ENCODE assay signal across 13 cellular contexts in the genomic region with DNA sequence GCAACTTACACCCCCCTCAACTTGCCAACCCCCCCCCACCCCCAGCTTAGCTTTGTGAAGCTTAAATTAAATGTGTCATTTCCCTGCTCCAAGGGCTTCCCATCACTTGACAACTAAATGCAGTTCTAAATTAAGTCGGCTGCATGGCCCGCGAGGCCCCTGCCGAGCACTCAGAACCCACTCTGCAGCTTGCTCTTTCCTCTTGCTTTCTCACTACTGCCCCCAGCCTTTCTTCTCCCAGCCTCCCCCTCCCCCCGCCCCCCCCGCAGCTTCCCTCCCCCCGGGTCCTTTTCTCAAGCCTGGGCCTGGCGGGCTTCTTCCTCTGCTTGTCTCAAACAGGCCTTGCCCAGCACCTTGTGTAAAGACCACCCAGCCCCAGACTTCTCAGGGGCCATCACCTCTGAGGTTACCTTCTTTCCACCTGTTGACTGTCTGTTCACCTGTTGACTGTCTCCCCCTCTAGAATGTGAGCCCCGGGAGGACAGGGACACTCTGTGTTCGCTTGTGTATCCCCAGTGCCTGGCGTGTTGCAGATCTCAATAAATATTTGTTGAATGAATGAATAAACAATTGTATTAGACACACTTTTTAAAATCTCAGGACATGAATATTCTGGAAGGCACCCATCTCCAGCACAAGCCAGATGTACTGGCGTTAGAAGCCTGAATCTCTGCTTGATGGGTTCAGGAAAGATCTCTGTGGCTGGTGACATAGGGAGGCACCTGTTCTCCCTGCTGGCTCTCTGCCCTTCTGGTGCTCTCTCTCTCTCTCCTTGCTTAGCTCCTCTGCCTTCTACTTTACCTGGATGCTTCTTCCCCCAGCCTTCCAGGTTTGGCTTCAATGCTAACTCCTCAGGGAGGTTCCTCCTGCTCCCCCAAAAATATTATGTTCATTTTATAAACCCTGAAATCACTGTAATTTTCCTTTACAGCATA. TPM values are rescaled to one million over a fixed set of nuclear protein-coding genes. Genes with fewer than 3 reads are reported as not detected.
DNase-seq lines count a peak whose midpoint lies in the region; ATAC-seq, FAIRE-seq and TF ChIP-seq lines count a peak whose summit lies in the region.
"Had no signal": no experiment of that assay in that cellular context is flagged by ENCODE, and none has a peak within 500 bp of the region (broad histone marks: within the 10 kb centered on the region; RNA-seq: fewer than 3 reads in every experiment).

No MANE protein-coding gene starts in this region.

- H3K27ac ChIP-seq in H1 (ENCODE audit: low read depth, low read length) (no peak overlapping the region), gastroesophageal sphincter (no peak overlapping the region)

- CTCF ChIA-PET in activated CD4-positive, alpha-beta T cell treated with anti-CD3 and anti-CD28 coated beads, Interleukin-2, amount 10 ng/mL, durations not matched to agents 7 days and 5 days (lab: Charles Lee), result interaction anchor here (1.1 kb wide), 1 partner anchor 44 kb away, joined by 3 read pairs; no protein-coding TSS in a partner anchor
- CTCF ChIA-PET in H1 (lab: Charles Lee; ENCODE audit: partially characterized antibody), result interaction anchor here (0.6 to 1.8 kb wide), 6 partner anchors 9 to 344 kb away, joined by 3 to 6 read pairs (median 3); no protein-coding TSS in a partner anchor
- CTCF ChIA-PET in HEK293T (lab: Yijun Ruan, JAX), result interaction anchor here (1.4 kb wide), 1 partner anchor 207 kb away, joined by 5 read pairs; no protein-coding TSS in a partner anchor

- no peak overlapping the region for H3K14ac ChIP-seq in H1 (ENCODE audit: insufficient read length)

- no peak for TF ChIP-seq RAD21 in H1 (IDR thresholded peaks at IDR 0.05 in 1 of 2, conservative IDR thresholded peaks at IDR 0.05 in 1 of 2; ENCODE audit: low read depth in 2 of 2, low read length in 2 of 2)

- no peaks in the 10 kb centered on the region for H3K9me3 ChIP-seq in H1 (ENCODE audit: insufficient read depth in 2 of 2, low read depth in 1 of 2, low read length in 1 of 2)
- no peaks in the 10 kb centered on the region for H3K9me3 ChIP-seq in gastroesophageal sphincter

- H2BK120ac ChIP-seq in H1 (replicated peaks; ENCODE audit: low read depth, low read length), result no peak overlapping the region

- H2AFZ ChIP-seq in H1 (ENCODE audit: low read length), result no peak overlapping the region

- H3K79me1 ChIP-seq in H1 (ENCODE audit: low read depth, low read length), result no peaks in the 10 kb centered on the region

- WGBS in H1 (ENCODE audit: extremely low coverage in 1 of 2, insufficient coverage in 1 of 2, insufficient read length in 1 of 2, insufficient replicate concordance in 2 of 2, low coverage in 1 of 2, low lambda C conversion rate in 2 of 2, missing lambda C conversion rate in 1 of 2), 2 experiments, result 79% methylated on average over 4 of the region's 12 CpGs; no CpG with 5 or more reads in 1 of the 2 experiments
- 78 to 94% methylated on average over 3 to 7 of the region's 12 CpGs for WGBS in gastroesophageal sphincter (ENCODE audit: low coverage in 1 of 2), 2 donors

- H3K4me1 ChIP-seq in H1 (replicated peaks in 1 of 4; ENCODE audit: control insufficient read depth in 3 of 4, insufficient read depth in 4 of 4, low read length in 3 of 4), result peaks cover 0 to 10% (median 9%) of the 10 kb centered on the region in 4 experiments; a peak in 6 of 7 replicates
- peaks cover 0 to 24% (median 7%) of the 10 kb centered on the region in 3 donors for H3K4me1 ChIP-seq in gastroesophageal sphincter

- TF ChIP-seq EP300 in H1 (IDR thresholded peaks at IDR 0.05; ENCODE audit: borderline replicate concordance in 1 of 2, low read depth in 2 of 2, low read length in 2 of 2), result no peak
- TF ChIP-seq EP300 in gastroesophageal sphincter (IDR thresholded peaks at IDR 0.05), result no peak

- DNase-seq in activated CD4-positive, alpha-beta T cell treated with anti-CD3 and anti-CD28 coated beads, Interleukin-2, amount 10 ng/mL, durations not matched to agents 7 days and 5 days, result no peak
- DNase-seq in activated CD4-positive, alpha-beta T cell treated with anti-CD3 and anti-CD28 coated beads, Interleukin-2, amount 50 U/mL, for 1 hour, result no peak
- no peak for DNase-seq in HFFc6
- peak in 1 of 2 experiments; percentile 41 for DNase-seq in H1 (ENCODE audit: low read depth in 1 of 2, low spot score in 2 of 2)
- no peak for DNase-seq in progenitor cell of endocrine pancreas (ENCODE audit: low spot score, unreplicated experiment)
- no peak for DNase-seq in HEK293T (ENCODE audit: extremely low spot score)
- no peak for DNase-seq in hepatic stellate cell (ENCODE audit: low spot score)
- DNase-seq: ACHN; activated T-cell treated with anti-CD3 and anti-CD28 coated beads, Interleukin-2, amount 50 U/mL, for 24 hours; cerebellar nuclear complex; NCI-H1930; trophoblast cell had no signal

- peaks cover 15% of the 10 kb centered on the region for H3K4me1 Mint-ChIP-seq in activated CD4-positive, alpha-beta T cell treated with anti-CD3 and anti-CD28 coated beads, Interleukin-2, amount 10 ng/mL, durations not matched to agents 7 days and 5 days
- H3K4me1 Mint-ChIP-seq in HFFc6 (ENCODE audit: low read depth) (no peaks in the 10 kb centered on the region; the same call in 1 of the 2 replicates), progenitor cell of endocrine pancreas (ENCODE audit: low read depth) (peaks cover 1% of the 10 kb centered on the region)

- peak overlapping the region; percentile 43 for H3K4me3 Mint-ChIP-seq in activated CD4-positive, alpha-beta T cell treated with anti-CD3 and anti-CD28 coated beads, Interleukin-2, amount 10 ng/mL, durations not matched to agents 7 days and 5 days
- peak overlapping the region; percentile 13; the same call in 1 of the 2 replicates for H3K4me3 Mint-ChIP-seq in HFFc6
- peak overlapping the region; percentile 67 for H3K4me3 Mint-ChIP-seq in progenitor cell of endocrine pancreas (ENCODE audit: low read depth)
- H3K4me3 Mint-ChIP-seq: activated T-cell treated with anti-CD3 and anti-CD28 coated beads, Interleukin-2, amount 50 U/mL, for 24 hours had no signal

- no peak overlapping the region for H2BK12ac ChIP-seq in H1 (ENCODE audit: low read depth, low read length)

- H4K91ac ChIP-seq in H1 (replicated peaks; ENCODE audit: insufficient read length, low read length), result no peak overlapping the region

- H3K9ac ChIP-seq in H1 (replicated peaks in 1 of 4; ENCODE audit: extremely low read depth in 1 of 4, low read depth in 3 of 4, low read length in 3 of 4), result no peak overlapping the region

- H2AK5ac ChIP-seq in H1 (ENCODE audit: low read depth, low read length), result no peak overlapping the region

- H2BK5ac ChIP-seq in H1 (ENCODE audit: low read depth, low read length), result no peak overlapping the region

- H4K20me1 ChIP-seq in H1 (replicated peaks in 1 of 2; ENCODE audit: control insufficient read depth in 1 of 2, insufficient read depth in 2 of 2, low read length in 2 of 2), result no peaks in the 10 kb centered on the region

- no peaks in the 10 kb centered on the region for H3K79me2 ChIP-seq in H1 (ENCODE audit: control insufficient read depth in 1 of 2, insufficient read depth in 2 of 2, low read length in 2 of 2)

- ATAC-seq in gastroesophageal sphincter, result no peak

- no peaks in the 10 kb centered on the region for H3K36me3 ChIP-seq in H1 (ENCODE audit: control insufficient read depth in 2 of 4, insufficient read depth in 4 of 4, low read length in 3 of 4)
- no peaks in the 10 kb centered on the region for H3K36me3 ChIP-seq in gastroesophageal sphincter

- H3K27ac Mint-ChIP-seq in activated CD4-positive, alpha-beta T cell treated with anti-CD3 and anti-CD28 coated beads, Interleukin-2, amount 10 ng/mL, durations not matched to agents 7 days and 5 days, result no peak overlapping the region
- H3K27ac Mint-ChIP-seq in HFFc6 (no peak overlapping the region), progenitor cell of endocrine pancreas (no peak overlapping the region)
- H3K27ac Mint-ChIP-seq: activated T-cell treated with anti-CD3 and anti-CD28 coated beads, Interleukin-2, amount 50 U/mL, for 24 hours had no signal

- no peak overlapping the region for H2BK15ac ChIP-seq in H1 (ENCODE audit: low read length)

- no peak overlapping the region for H2BK20ac ChIP-seq in H1 (ENCODE audit: low read length)

- peak overlapping the region in 1 of 4 experiments; percentile 79; a peak in 1 of 8 replicates for H3K4me3 ChIP-seq in H1 (ENCODE audit: extremely low read depth in 1 of 4, insufficient read depth in 2 of 4, low read depth in 3 of 4, low read length in 4 of 4)
- H3K4me3 ChIP-seq in gastroesophageal sphincter, result no peak overlapping the region

- no peak overlapping the region for H3K18ac ChIP-seq in H1 (ENCODE audit: extremely low read depth, low read length)

- H3K23ac ChIP-seq in H1 (ENCODE audit: insufficient read length), result no peak overlapping the region

- H4K5ac ChIP-seq in H1 (ENCODE audit: insufficient read length, low read depth, low read length), result no peak overlapping the region

- no peak overlapping the region for H4K8ac ChIP-seq in H1 (ENCODE audit: extremely low read depth, insufficient read depth, low read length)

- H3K27me3 Mint-ChIP-seq in activated CD4-positive, alpha-beta T cell treated with anti-CD3 and anti-CD28 coated beads, Interleukin-2, amount 10 ng/mL, durations not matched to agents 7 days and 5 days, result peaks cover 32% of the 10 kb centered on the region
- H3K27me3 Mint-ChIP-seq in HFFc6 (ENCODE audit: insufficient read depth) (peaks cover 19% of the 10 kb centered on the region), progenitor cell of endocrine pancreas (peaks cover 42% of the 10 kb centered on the region)

- no peak overlapping the region for H3K4ac ChIP-seq in H1 (replicated peaks; ENCODE audit: insufficient read length, low read depth, low read length)

- H3K27me3 ChIP-seq in H1 (replicated peaks in 1 of 4; ENCODE audit: control insufficient read depth in 3 of 4, extremely low read depth in 1 of 4, insufficient read depth in 3 of 4, low read length in 3 of 4), result no peaks in the 10 kb centered on the region
- peaks cover 6% of the 10 kb centered on the region for H3K27me3 ChIP-seq in gastroesophageal sphincter

- H3K9me3 Mint-ChIP-seq in activated CD4-positive, alpha-beta T cell treated with anti-CD3 and anti-CD28 coated beads, Interleukin-2, amount 10 ng/mL, durations not matched to agents 7 days and 5 days, result no peaks in the 10 kb centered on the region
- H3K9me3 Mint-ChIP-seq in HFFc6 (no peaks in the 10 kb centered on the region), progenitor cell of endocrine pancreas (ENCODE audit: low read depth) (no peaks in the 10 kb centered on the region)
- H3K9me3 Mint-ChIP-seq: activated T-cell treated with anti-CD3 and anti-CD28 coated beads, Interleukin-2, amount 50 U/mL, for 24 hours had no signal

- POLR2A ChIA-PET in activated CD4-positive, alpha-beta T cell treated with anti-CD3 and anti-CD28 coated beads, Interleukin-2, amount 10 ng/mL, durations not matched to agents 7 days and 5 days (lab: Charles Lee), result no interaction called here
- POLR2A ChIA-PET in H1 (lab: Charles Lee; ENCODE audit: partially characterized antibody) (interaction anchor here (1.1 kb wide), 1 partner anchor 22 kb away, joined by 3 read pairs; no protein-coding TSS in a partner anchor), HEK293T (lab: Yijun Ruan, JAX) (no interaction called here)

- H3K4me2 ChIP-seq in H1 (ENCODE audit: insufficient read depth in 1 of 2, low read depth in 2 of 2, low read length in 2 of 2), result peak overlapping the region; percentile 87 to 97; a peak in 3 of 4 replicates

- FAIRE-seq in H1 (lab: Jason Lieb, UNC), result no peak

- no peak overlapping the region for H3K56ac ChIP-seq in H1 (replicated peaks; ENCODE audit: insufficient read length, low read depth, low read length)

- no peaks in the 10 kb centered on the region for H3K36me3 Mint-ChIP-seq in activated CD4-positive, alpha-beta T cell treated with anti-CD3 and anti-CD28 coated beads, Interleukin-2, amount 10 ng/mL, durations not matched to agents 7 days and 5 days (ENCODE audit: low read depth)
- H3K36me3 Mint-ChIP-seq in HFFc6 (ENCODE audit: low read depth) (no peaks in the 10 kb centered on the region), progenitor cell of endocrine pancreas (ENCODE audit: insufficient read depth) (no peaks in the 10 kb centered on the region)

- TF ChIP-seq CTCF in HFFc6 (IDR thresholded peaks at IDR 0.05) (no peak), H1 (IDR thresholded peaks at IDR 0.05; ENCODE audit: control extremely low read depth in 1 of 3, insufficient read depth in 1 of 3, low read depth in 1 of 3, low read length in 3 of 3) (no peak), progenitor cell of endocrine pancreas (IDR thresholded peaks at IDR 0.05; ENCODE audit: unreplicated experiment) (no peak), gastroesophageal sphincter (IDR thresholded peaks at IDR 0.05) (no peak)

- peaks cover 9% of the 10 kb centered on the region for H3K23me2 ChIP-seq in H1 (ENCODE audit: low read depth, low read length)

- no peak for TF ChIP-seq POLR2A in H1 (IDR thresholded peaks at IDR 0.05; ENCODE audit: control extremely low read depth in 1 of 2, low read depth in 2 of 2, low read length in 2 of 2)
- no peak for TF ChIP-seq POLR2A in gastroesophageal sphincter (IDR thresholded peaks at IDR 0.05)

RNA-seq across cellular contexts. Expression of a gene that starts 1.2 kb away (rescaled TPM):
- under 1 TPM; 0.12 to 0.20 TPM for total RNA-seq in activated CD4-positive, alpha-beta T cell treated with anti-CD3 and anti-CD28 coated beads, Interleukin-2, amount 10 ng/mL, durations not matched to agents 7 days and 5 days
- total RNA-seq in HFFc6 (2021; fragmentation: NEBNext Ultra II Directional; extraction: Animal tissue kit (Norgen Biotek cat#: 25700)), result under 1 TPM; 0.28 to 0.62 (median 0.49) TPM
- 0.71 and 1.3 TPM in 2 replicates for total RNA-seq in H1 (2021; fragmentation: NEBNext Ultra II Directional; extraction: Animal tissue kit (Norgen Biotek cat#: 25700))
- polyA plus RNA-seq in H1 (2011; rRNA removed), result 0.41 and 0.89 TPM in 2 replicates
- polyA plus RNA-seq in H1 (2011; cell fraction: cytosol; rRNA removed), result 0.88 TPM
- polyA plus RNA-seq in H1 (2011; cell fraction: nucleus; rRNA removed), result 4.4 TPM
- polyA plus RNA-seq in H1 (2012, experiment 1 of 2), result 0.60 to 1.6 TPM (median 0.87 TPM) in 4 replicates
- polyA plus RNA-seq in H1 (2012, experiment 2 of 2), result 0.45 TPM
- 0.63 TPM for polyA plus RNA-seq in H1 (2013, experiment 1 of 2)
- polyA plus RNA-seq in H1 (2013, experiment 2 of 2), result 0.57 TPM
- polyA minus RNA-seq in H1 (2011; rRNA and poly(A)+ RNA removed), result 0.63 and 0.91 TPM in 2 replicates
- polyA minus RNA-seq in H1 (2011; cell fraction: cytosol; rRNA and poly(A)+ RNA removed), result not detected
- polyA minus RNA-seq in H1 (2011; cell fraction: nucleus; rRNA and poly(A)+ RNA removed), result 1.9 TPM
- total RNA-seq in progenitor cell of endocrine pancreas (2.9 and 3.9 TPM in 2 replicates), gastroesophageal sphincter (1 to 10 TPM in 1 of 4 donors, under 1 TPM in 2, not detected in 1; 0.78 to 1.4 (median 0.94) TPM)

RNA-seq across cellular contexts. Expression of a gene that starts 40.4 kb away (rescaled TPM):
- under 1 TPM in 1 of 2 experiments, not detected in 1; 0.05 TPM for total RNA-seq in activated CD4-positive, alpha-beta T cell treated with anti-CD3 and anti-CD28 coated beads, Interleukin-2, amount 10 ng/mL, durations not matched to agents 7 days and 5 days
- 1 to 10 TPM in 5 of 6 experiments, under 1 TPM in 1; 0.99 to 2.8 (median 1.3) TPM for total RNA-seq in HFFc6 (2021; fragmentation: NEBNext Ultra II Directional; extraction: Animal tissue kit (Norgen Biotek cat#: 25700))
- 2.6 and 3.1 TPM in 2 replicates for total RNA-seq in H1 (2021; fragmentation: NEBNext Ultra II Directional; extraction: Animal tissue kit (Norgen Biotek cat#: 25700))
- 1.5 and 2.1 TPM in 2 replicates for polyA plus RNA-seq in H1 (2011; rRNA removed)
- 1.4 TPM for polyA plus RNA-seq in H1 (2011; cell fraction: cytosol; rRNA removed)
- polyA plus RNA-seq in H1 (2011; cell fraction: nucleus; rRNA removed), result 3.1 TPM
- 1.0 to 2.0 TPM (median 1.8 TPM) in 4 replicates for polyA plus RNA-seq in H1 (2012, experiment 1 of 2)
- polyA plus RNA-seq in H1 (2012, experiment 2 of 2), result 1.2 TPM
- polyA plus RNA-seq in H1 (2013, experiment 1 of 2), result 1.2 TPM
- 1.6 TPM for polyA plus RNA-seq in H1 (2013, experiment 2 of 2)
- 1.4 and 1.5 TPM in 2 replicates for polyA minus RNA-seq in H1 (2011; rRNA and poly(A)+ RNA removed)
- polyA minus RNA-seq in H1 (2011; cell fraction: cytosol; rRNA and poly(A)+ RNA removed), result 1.7 TPM
- polyA minus RNA-seq in H1 (2011; cell fraction: nucleus; rRNA and poly(A)+ RNA removed), result 3.8 TPM
- 0.65 and 0.73 TPM in 2 replicates for total RNA-seq in progenitor cell of endocrine pancreas
- 1 to 10 TPM; 2.7 to 9.6 (median 3.7) TPM for total RNA-seq in gastroesophageal sphincter

Comparison
In these comparisons a context has a peak if more than half of its experiments do, and no peak if none do; other contexts are left out.
1. H3K4me3 Mint-ChIP-seq: peak in every context shown above with its lines; median percentile 67 in progenitor cell of endocrine pancreas; 43 in activated CD4-positive, alpha-beta T cell treated with anti-CD3 and anti-CD28 coated beads, Interleukin-2, amount 10 ng/mL, durations not matched to agents 7 days and 5 days; 13 in HFFc6.